9 cellular contexts compared by ENCODE assay signal in the genomic region with DNA sequence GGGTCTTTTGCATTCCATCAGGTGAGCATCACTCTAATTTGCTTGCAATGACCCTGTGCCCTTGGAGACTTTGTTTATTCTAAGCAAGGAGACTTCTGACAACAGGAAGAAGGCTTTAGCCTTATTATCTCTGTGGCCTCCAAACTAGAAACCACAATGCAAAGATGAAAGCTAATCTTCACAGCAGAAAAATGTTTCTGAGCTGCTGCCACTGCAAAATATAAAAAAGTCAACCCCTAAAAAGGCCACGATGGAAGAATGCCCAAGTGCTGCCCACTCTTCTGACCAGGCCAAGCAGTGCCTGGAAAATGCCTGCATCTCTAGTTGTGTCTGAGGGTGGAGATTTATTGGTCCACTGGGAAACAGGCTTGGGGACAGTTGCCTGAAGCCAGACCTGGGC.
"Had no signal": no experiment of that assay in that cellular context is flagged by ENCODE, and none has a peak within 500 bp of the region (broad histone marks: within the 10 kb centered on the region; RNA-seq: fewer than 3 reads in every experiment).

No MANE protein-coding gene starts in this region.

- DNase-seq: activated CD4-positive, alpha-beta memory T cell treated with anti-CD3 and anti-CD28 coated beads, Interleukin-2, amount 10 ng/mL, durations not matched to agents 7 days and 5 days; activated gamma-delta T cell; activated T-cell treated with anti-CD3 and anti-CD28 coated beads, Interleukin-2, amount 50 U/mL, for 48 hours; anterior cingulate cortex; foreskin fibroblast; head of caudate nucleus; T-helper 9 cell had no signal

- H3K27ac ChIP-seq: cardiac muscle cell had no signal

- H3K36me3 ChIP-seq: cardiac muscle cell, esophagus muscularis mucosa had no signal

- H3K9me3 ChIP-seq: esophagus muscularis mucosa had no signal

- H3K4me3 ChIP-seq: cardiac muscle cell, esophagus muscularis mucosa had no signal

- H3K27me3 ChIP-seq: cardiac muscle cell, esophagus muscularis mucosa had no signal
